Comparison of ENCODE assay signal across 1 cellular context in genomic region chr17:61813211-61813610, GRCh38.
A peak's percentile ranks its signal among the peaks of the same experiment; 100 is the strongest.
TF ChIP-seq lines count a peak whose summit lies in the region.

No MANE protein-coding gene starts in this region.

TF ChIP-seq in SK-N-SH, 30 proteins besides CTCF, POLR2A, EP300 and RAD21:
- TF ChIP-seq TEAD4 (IDR thresholded peaks at IDR 0.05; ENCODE audit: borderline replicate concordance, insufficient read depth), result 0 out of 2 replicates have a peak, but pooled peaks have one; percentile 29
- TF ChIP-seq EZH2phosphoT487 (IDR thresholded peaks at IDR 0.05; ENCODE audit: borderline replicate concordance, low read depth), result no peak
- TF ChIP-seq TCF12 (IDR thresholded peaks at IDR 0.05), result 0 out of 2 replicates have a peak, but pooled peaks have one; percentile 9
- TF ChIP-seq POLR2AphosphoS5 (IDR thresholded peaks at IDR 0.05; ENCODE audit: low read depth, low read length), result no peak
- TF ChIP-seq ELF1 (IDR thresholded peaks at IDR 0.05), result no peak
- TF ChIP-seq, protein P1, sequence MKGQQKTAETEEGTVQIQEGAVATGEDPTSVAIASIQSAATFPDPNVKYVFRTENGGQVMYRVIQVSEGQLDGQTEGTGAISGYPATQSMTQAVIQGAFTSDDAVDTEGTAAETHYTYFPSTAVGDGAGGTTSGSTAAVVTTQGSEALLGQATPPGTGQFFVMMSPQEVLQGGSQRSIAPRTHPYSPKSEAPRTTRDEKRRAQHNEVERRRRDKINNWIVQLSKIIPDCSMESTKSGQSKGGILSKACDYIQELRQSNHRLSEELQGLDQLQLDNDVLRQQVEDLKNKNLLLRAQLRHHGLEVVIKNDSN (IDR thresholded peaks at IDR 0.05; ENCODE audit: borderline replicate concordance, low read depth), result no peak
- TF ChIP-seq, protein P2, sequence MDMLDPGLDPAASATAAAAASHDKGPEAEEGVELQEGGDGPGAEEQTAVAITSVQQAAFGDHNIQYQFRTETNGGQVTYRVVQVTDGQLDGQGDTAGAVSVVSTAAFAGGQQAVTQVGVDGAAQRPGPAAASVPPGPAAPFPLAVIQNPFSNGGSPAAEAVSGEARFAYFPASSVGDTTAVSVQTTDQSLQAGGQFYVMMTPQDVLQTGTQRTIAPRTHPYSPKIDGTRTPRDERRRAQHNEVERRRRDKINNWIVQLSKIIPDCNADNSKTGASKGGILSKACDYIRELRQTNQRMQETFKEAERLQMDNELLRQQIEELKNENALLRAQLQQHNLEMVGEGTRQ (IDR thresholded peaks at IDR 0.05; ENCODE audit: borderline replicate concordance, low read depth, low read length), result no peak
- TF ChIP-seq PBX3 (IDR thresholded peaks at IDR 0.05), result peak; percentile 73
- no peak for TF ChIP-seq YY1 (IDR thresholded peaks at IDR 0.05; ENCODE audit: low read depth)
TF ChIP-seq in SK-N-SH: peak in this region for 3.
